Comparison of ENCODE assay signal across 14 cellular contexts in the genomic region with DNA sequence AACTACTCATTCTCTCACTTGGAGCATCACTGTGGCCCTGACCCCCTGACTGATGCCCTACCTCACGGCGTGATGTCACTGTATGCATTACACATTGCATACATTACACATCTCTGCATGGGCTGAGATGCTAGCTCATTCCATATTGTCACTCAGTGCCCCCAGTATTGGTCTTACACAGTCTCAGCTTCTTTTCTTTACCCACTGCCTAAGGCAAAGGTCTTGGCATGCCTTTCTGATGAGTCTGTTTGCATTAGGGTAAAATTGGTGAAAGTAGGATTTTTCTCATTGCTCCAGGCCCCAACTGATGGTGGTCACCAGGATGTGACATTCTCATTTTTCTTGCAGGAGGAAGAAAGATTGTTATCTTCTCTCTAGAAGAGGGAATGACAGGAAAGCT.
A peak's percentile ranks its signal among the peaks of the same experiment; 100 is the strongest.
DNase-seq lines count a peak whose midpoint lies in the region; ATAC-seq and TF ChIP-seq lines count a peak whose summit lies in the region.
"Had no signal": no experiment of that assay in that cellular context is flagged by ENCODE, and none has a peak within 500 bp of the region (broad histone marks: within the 10 kb centered on the region; RNA-seq: fewer than 3 reads in every experiment).

No MANE protein-coding gene starts in this region.

- peaks cover 5% of the 10 kb centered on the region for H3K36me3 Mint-ChIP-seq in glutamatergic neuron (ENCODE audit: unreplicated experiment)
- H3K36me3 Mint-ChIP-seq in stimulated activated memory B cell treated with anti-CD40 and anti-IgM and Interleukin-4, amounts not matched to agents 10 μg/mL and 1 μg/mL and 100 μg/mL, for 72 hours, result no peaks in the 10 kb centered on the region
- H3K36me3 Mint-ChIP-seq: CD8-positive, alpha-beta memory T cell; IgD-negative memory B cell had no signal

- H3K27me3 Mint-ChIP-seq in glutamatergic neuron (ENCODE audit: unreplicated experiment), result peaks cover 2% of the 10 kb centered on the region
- peaks cover 7% of the 10 kb centered on the region for H3K27me3 Mint-ChIP-seq in stimulated activated memory B cell treated with anti-CD40 and anti-IgM and Interleukin-4, amounts not matched to agents 10 μg/mL and 1 μg/mL and 100 μg/mL, for 72 hours
- H3K27me3 Mint-ChIP-seq: IgD-negative memory B cell had no signal

- peak; percentile 42 for DNase-seq in H4 (ENCODE audit: low spot score)
- DNase-seq in RPMI7951 (ENCODE audit: low read depth), result peak; percentile 97
- peak; percentile 40 for DNase-seq in glomerular visceral epithelial cell (ENCODE audit: extremely low spot score)
- no peak for DNase-seq in glutamatergic neuron
- DNase-seq in NCI-H2196 (lab: John Stamatoyannopoulos, UW; ENCODE audit: unreplicated experiment), result no peak
- no peak for DNase-seq in SW480 (ENCODE audit: low spot score)
- DNase-seq: CD8-positive, alpha-beta memory T cell; MV-4-11; NCI-H1417 treated with DMSO at 0.1 percent for 48 hours; NCI-H2029; NCI-H510A had no signal

- no peak overlapping the region for H3K27ac Mint-ChIP-seq in glutamatergic neuron (ENCODE audit: unreplicated experiment)
- H3K27ac Mint-ChIP-seq in stimulated activated memory B cell treated with anti-CD40 and anti-IgM and Interleukin-4, amounts not matched to agents 10 μg/mL and 1 μg/mL and 100 μg/mL, for 72 hours, result no peak overlapping the region
- H3K27ac Mint-ChIP-seq: CD8-positive, alpha-beta memory T cell; IgD-negative memory B cell had no signal

- TF ChIP-seq CTCF in glutamatergic neuron (IDR thresholded peaks at IDR 0.05; ENCODE audit: partially characterized antibody, unreplicated experiment), result no peak

- H3K9me3 Mint-ChIP-seq in glutamatergic neuron (ENCODE audit: unreplicated experiment), result peaks cover 2% of the 10 kb centered on the region
- peaks cover 4% of the 10 kb centered on the region for H3K9me3 Mint-ChIP-seq in stimulated activated memory B cell treated with anti-CD40 and anti-IgM and Interleukin-4, amounts not matched to agents 10 μg/mL and 1 μg/mL and 100 μg/mL, for 72 hours

- H3K4me3 Mint-ChIP-seq in glutamatergic neuron (ENCODE audit: unreplicated experiment), result no peak overlapping the region
- no peak overlapping the region for H3K4me3 Mint-ChIP-seq in stimulated activated memory B cell treated with anti-CD40 and anti-IgM and Interleukin-4, amounts not matched to agents 10 μg/mL and 1 μg/mL and 100 μg/mL, for 72 hours
- H3K4me3 Mint-ChIP-seq: CD8-positive, alpha-beta memory T cell; IgD-negative memory B cell had no signal

- peaks cover 6% of the 10 kb centered on the region for H3K4me1 Mint-ChIP-seq in glutamatergic neuron (ENCODE audit: low read depth, unreplicated experiment)
- H3K4me1 Mint-ChIP-seq in stimulated activated memory B cell treated with anti-CD40 and anti-IgM and Interleukin-4, amounts not matched to agents 10 μg/mL and 1 μg/mL and 100 μg/mL, for 72 hours, result no peaks in the 10 kb centered on the region
- H3K4me1 Mint-ChIP-seq: CD8-positive, alpha-beta memory T cell; IgD-negative memory B cell had no signal

- no peak for ATAC-seq in stimulated activated memory B cell treated with anti-CD40 and anti-IgM and Interleukin-4, amounts not matched to agents 10 μg/mL and 1 μg/mL and 100 μg/mL, for 72 hours
- ATAC-seq: GM12878 had no signal

Comparison
In these comparisons a context has a peak if more than half of its experiments do, and no peak if none do; other contexts are left out.
1. DNase-seq: peak in H4 (single experiment), RPMI7951 (single experiment) and glomerular visceral epithelial cell (single experiment); none in glutamatergic neuron (single experiment), NCI-H2196 (single experiment) and SW480 (single experiment).